ENCODE assay signal across 1 cellular context in the genomic region with DNA sequence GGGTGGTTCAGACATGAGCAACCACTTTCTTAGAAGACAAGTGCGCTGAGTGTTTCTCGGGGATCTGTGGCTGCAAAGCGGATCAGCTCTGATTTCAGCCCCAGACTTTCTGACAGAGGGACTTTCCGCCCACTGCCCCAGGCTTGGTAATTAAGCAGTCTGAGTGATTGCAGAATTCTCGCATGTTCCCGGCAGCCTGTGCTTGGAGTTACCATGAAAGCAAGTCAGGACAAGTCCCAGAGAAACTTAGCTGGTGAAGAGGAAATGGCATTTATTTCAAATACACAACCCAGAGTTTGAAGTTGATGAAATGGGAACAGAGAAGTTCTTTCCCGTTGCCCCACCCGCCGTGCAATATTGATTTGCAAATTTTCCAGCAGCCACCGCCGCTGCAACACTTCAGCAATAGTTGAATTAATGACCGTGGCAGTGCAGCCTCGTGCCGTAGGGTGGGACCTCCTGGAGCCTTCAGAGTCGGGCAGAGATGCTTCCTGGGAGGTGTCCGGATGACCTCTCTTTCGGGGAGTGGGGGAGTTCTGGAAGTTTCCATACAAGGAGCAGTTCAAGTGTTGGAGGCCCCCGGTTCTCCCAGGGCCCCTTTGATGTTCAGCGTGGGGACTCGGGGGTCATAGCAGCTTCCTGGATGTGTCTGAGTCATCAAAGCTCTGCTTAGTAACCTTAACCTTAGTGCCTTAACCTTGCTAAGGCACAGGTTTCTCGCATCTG.
TF ChIP-seq lines count a peak whose summit lies in the region.

No MANE protein-coding gene starts in this region.

TF ChIP-seq in HepG2, 621 proteins besides CTCF, POLR2A, EP300 and RAD21 (continued from another document):
- TF ChIP-seq, protein P1, sequence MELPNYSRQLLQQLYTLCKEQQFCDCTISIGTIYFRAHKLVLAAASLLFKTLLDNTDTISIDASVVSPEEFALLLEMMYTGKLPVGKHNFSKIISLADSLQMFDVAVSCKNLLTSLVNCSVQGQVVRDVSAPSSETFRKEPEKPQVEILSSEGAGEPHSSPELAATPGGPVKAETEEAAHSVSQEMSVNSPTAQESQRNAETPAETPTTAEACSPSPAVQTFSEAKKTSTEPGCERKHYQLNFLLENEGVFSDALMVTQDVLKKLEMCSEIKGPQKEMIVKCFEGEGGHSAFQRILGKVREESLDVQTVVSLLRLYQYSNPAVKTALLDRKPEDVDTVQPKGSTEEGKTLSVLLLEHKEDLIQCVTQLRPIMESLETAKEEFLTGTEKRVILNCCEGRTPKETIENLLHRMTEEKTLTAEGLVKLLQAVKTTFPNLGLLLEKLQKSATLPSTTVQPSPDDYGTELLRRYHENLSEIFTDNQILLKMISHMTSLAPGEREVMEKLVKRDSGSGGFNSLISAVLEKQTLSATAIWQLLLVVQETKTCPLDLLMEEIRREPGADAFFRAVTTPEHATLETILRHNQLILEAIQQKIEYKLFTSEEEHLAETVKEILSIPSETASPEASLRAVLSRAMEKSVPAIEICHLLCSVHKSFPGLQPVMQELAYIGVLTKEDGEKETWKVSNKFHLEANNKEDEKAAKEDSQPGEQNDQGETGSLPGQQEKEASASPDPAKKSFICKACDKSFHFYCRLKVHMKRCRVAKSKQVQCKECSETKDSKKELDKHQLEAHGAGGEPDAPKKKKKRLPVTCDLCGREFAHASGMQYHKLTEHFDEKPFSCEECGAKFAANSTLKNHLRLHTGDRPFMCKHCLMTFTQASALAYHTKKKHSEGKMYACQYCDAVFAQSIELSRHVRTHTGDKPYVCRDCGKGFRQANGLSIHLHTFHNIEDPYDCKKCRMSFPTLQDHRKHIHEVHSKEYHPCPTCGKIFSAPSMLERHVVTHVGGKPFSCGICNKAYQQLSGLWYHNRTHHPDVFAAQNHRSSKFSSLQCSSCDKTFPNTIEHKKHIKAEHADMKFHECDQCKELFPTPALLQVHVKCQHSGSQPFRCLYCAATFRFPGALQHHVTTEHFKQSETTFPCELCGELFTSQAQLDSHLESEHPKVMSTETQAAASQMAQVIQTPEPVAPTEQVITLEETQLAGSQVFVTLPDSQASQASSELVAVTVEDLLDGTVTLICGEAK (IDR thresholded peaks at IDR 0.05), result no peak
- TF ChIP-seq, protein P1 (CRISPR knock-in tag; IDR thresholded peaks at IDR 0.05), result no peak
- TF ChIP-seq TCF7 (IDR thresholded peaks at IDR 0.05; ENCODE audit: low read depth) (0 out of 2 replicates have a peak, but pooled peaks have one; percentile 27), ZNF251 (CRISPR knock-in tag; IDR thresholded peaks at IDR 0.05) (no peak), HHEX (CRISPR knock-in tag; IDR thresholded peaks at IDR 0.05) (no peak), ZNF501 (CRISPR knock-in tag; IDR thresholded peaks at IDR 0.05) (no peak), ZNF850 (CRISPR knock-in tag; conservative IDR thresholded peaks at IDR 0.05) (no peak), NCOA2 (CRISPR knock-in tag; IDR thresholded peaks at IDR 0.05) (no peak)
- TF ChIP-seq, protein P2, sequence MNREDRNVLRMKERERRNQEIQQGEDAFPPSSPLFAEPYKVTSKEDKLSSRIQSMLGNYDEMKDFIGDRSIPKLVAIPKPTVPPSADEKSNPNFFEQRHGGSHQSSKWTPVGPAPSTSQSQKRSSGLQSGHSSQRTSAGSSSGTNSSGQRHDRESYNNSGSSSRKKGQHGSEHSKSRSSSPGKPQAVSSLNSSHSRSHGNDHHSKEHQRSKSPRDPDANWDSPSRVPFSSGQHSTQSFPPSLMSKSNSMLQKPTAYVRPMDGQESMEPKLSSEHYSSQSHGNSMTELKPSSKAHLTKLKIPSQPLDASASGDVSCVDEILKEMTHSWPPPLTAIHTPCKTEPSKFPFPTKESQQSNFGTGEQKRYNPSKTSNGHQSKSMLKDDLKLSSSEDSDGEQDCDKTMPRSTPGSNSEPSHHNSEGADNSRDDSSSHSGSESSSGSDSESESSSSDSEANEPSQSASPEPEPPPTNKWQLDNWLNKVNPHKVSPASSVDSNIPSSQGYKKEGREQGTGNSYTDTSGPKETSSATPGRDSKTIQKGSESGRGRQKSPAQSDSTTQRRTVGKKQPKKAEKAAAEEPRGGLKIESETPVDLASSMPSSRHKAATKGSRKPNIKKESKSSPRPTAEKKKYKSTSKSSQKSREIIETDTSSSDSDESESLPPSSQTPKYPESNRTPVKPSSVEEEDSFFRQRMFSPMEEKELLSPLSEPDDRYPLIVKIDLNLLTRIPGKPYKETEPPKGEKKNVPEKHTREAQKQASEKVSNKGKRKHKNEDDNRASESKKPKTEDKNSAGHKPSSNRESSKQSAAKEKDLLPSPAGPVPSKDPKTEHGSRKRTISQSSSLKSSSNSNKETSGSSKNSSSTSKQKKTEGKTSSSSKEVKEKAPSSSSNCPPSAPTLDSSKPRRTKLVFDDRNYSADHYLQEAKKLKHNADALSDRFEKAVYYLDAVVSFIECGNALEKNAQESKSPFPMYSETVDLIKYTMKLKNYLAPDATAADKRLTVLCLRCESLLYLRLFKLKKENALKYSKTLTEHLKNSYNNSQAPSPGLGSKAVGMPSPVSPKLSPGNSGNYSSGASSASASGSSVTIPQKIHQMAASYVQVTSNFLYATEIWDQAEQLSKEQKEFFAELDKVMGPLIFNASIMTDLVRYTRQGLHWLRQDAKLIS (CRISPR knock-in tag; IDR thresholded peaks at IDR 0.05), result no peak
- TF ChIP-seq, protein P3, sequence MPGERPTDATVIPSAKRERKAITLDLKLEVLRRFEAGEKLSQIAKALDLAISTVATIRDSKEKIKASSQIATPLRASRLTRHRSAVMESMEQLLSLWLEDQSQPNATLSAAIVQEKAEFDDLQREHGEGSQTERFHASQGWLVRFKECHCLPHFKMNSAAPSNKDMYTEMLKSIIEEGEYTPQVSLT (CRISPR knock-in tag; IDR thresholded peaks at IDR 0.05; ENCODE audit: borderline replicate concordance, low read depth), result no peak
- TF ChIP-seq, protein P4, sequence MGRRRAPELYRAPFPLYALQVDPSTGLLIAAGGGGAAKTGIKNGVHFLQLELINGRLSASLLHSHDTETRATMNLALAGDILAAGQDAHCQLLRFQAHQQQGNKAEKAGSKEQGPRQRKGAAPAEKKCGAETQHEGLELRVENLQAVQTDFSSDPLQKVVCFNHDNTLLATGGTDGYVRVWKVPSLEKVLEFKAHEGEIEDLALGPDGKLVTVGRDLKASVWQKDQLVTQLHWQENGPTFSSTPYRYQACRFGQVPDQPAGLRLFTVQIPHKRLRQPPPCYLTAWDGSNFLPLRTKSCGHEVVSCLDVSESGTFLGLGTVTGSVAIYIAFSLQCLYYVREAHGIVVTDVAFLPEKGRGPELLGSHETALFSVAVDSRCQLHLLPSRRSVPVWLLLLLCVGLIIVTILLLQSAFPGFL (CRISPR knock-in tag; IDR thresholded peaks at IDR 0.05), result no peak
